Comparison of ENCODE assay signal across 8 cellular contexts in the genomic region with DNA sequence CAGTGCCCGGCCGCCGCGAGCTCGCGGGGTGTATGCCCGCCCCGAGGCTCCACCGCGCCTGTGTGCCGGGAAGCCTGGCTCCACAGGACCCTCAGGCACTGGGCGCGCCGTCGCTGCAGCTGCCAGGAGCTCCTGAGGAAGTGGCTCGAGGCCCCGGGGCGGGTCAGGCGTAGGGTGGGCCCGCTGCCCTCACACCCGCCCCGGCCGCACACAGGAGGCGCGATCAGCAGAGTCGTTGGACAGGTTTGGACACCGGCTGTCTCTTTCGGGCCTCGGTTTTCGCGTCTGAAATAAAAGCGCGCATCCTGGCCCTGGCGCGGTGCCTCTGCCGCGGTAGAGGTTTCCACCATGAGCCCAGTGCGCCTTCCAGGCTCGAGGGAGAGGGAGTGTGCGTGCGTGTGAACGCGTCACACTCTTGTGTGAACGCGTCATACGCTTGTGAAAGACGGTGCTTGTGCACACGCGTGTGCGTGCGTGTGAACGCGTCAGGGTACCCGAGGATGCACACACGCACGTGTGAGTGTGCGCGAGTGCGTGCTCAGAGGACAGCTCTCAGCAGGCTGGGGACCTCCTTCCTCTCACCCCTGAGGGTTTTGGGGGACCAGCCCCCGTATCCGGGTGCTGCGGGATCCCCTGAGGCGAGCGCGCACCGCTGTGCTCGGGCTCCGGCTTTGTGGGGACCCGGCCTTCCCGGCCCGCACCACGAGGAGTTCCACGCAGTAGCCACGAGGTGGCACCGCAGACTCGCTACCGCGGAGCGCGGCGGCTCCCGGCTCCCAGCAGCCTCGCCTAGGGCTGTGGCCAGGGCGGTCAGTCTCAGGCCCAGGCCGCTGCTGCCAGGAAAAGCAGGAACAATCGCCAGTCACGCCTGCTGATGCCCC.
A peak's percentile ranks its signal among the peaks of the same experiment; 100 is the strongest.
DNase-seq lines count a peak whose midpoint lies in the region; ATAC-seq and TF ChIP-seq lines count a peak whose summit lies in the region.

No MANE protein-coding gene starts in this region.

- peaks cover 37% of the 10 kb centered on the region for H3K27me3 Mint-ChIP-seq in activated CD4-positive, alpha-beta T cell treated with anti-CD3 and anti-CD28 coated beads, Interleukin-2, amount 10 ng/mL, durations not matched to agents 7 days and 5 days
- peaks cover 50 to 57% of the 10 kb centered on the region in 2 donors for H3K27me3 Mint-ChIP-seq in effector memory CD8-positive, alpha-beta T cell

- no peak overlapping the region for H3K4me3 Mint-ChIP-seq in activated CD4-positive, alpha-beta T cell treated with anti-CD3 and anti-CD28 coated beads, Interleukin-2, amount 10 ng/mL, durations not matched to agents 7 days and 5 days
- peak overlapping the region in 1 of 2 donors; percentile 54 for H3K4me3 Mint-ChIP-seq in effector memory CD8-positive, alpha-beta T cell

- no peak overlapping the region for H3K27ac ChIP-seq in lung (ENCODE audit: low read depth in 1 of 2, low read length in 1 of 2)

- H3K27me3 ChIP-seq in lung (ENCODE audit: control insufficient read depth, insufficient read depth): no peaks in the 10 kb centered on the region

- H3K9me3 Mint-ChIP-seq in activated CD4-positive, alpha-beta T cell treated with anti-CD3 and anti-CD28 coated beads, Interleukin-2, amount 10 ng/mL, durations not matched to agents 7 days and 5 days: no peaks in the 10 kb centered on the region
- no peaks in the 10 kb centered on the region for H3K9me3 Mint-ChIP-seq in effector memory CD8-positive, alpha-beta T cell

- no peak overlapping the region for H3K27ac Mint-ChIP-seq in activated CD4-positive, alpha-beta T cell treated with anti-CD3 and anti-CD28 coated beads, Interleukin-2, amount 10 ng/mL, durations not matched to agents 7 days and 5 days
- H3K27ac Mint-ChIP-seq in effector memory CD8-positive, alpha-beta T cell: no peak overlapping the region

- no peaks in the 10 kb centered on the region for H3K36me3 ChIP-seq in lung (ENCODE audit: control insufficient read depth in 2 of 2, insufficient read depth in 2 of 2, low read length in 2 of 2)

- WGBS in lung, 2 donors: 1% methylated on average over 85 to 87 of the region's 87 CpGs

- no peak overlapping the region for H3K4me3 ChIP-seq in lung

- CTCF ChIA-PET in activated CD4-positive, alpha-beta T cell treated with anti-CD3 and anti-CD28 coated beads, Interleukin-2, amount 10 ng/mL, durations not matched to agents 7 days and 5 days (lab: Charles Lee): interaction anchor here (0.9 kb wide), 1 partner anchor 223 kb away, joined by 3 read pairs; no protein-coding TSS in a partner anchor

- H3K36me3 Mint-ChIP-seq in activated CD4-positive, alpha-beta T cell treated with anti-CD3 and anti-CD28 coated beads, Interleukin-2, amount 10 ng/mL, durations not matched to agents 7 days and 5 days (ENCODE audit: low read depth): no peaks in the 10 kb centered on the region
- no peaks in the 10 kb centered on the region for H3K36me3 Mint-ChIP-seq in effector memory CD8-positive, alpha-beta T cell (ENCODE audit: insufficient read depth)

- H3K4me1 ChIP-seq in lung (ENCODE audit: control insufficient read depth in 2 of 2, insufficient read depth in 2 of 2, low read length in 2 of 2): peaks cover 0 to 8% of the 10 kb centered on the region in 2 donors

- ATAC-seq in effector memory CD8-positive, alpha-beta T cell (replicated peaks): peak; percentile 42
- ATAC-seq in lung (ENCODE audit: insufficient read depth, low FRiP score): peak; percentile 100
- no peak for ATAC-seq in HG02970 (IDR thresholded peaks at IDR 0.05; ENCODE audit: low FRiP score, unreplicated experiment)

- peaks cover 0 to 4% of the 10 kb centered on the region in 2 donors for H3K9me3 ChIP-seq in lung (ENCODE audit: control insufficient read depth in 2 of 2, insufficient read depth in 1 of 2, low read length in 1 of 2)

- TF ChIP-seq CTCF in GM20000 (IDR thresholded peaks at IDR 0.05; ENCODE audit: extremely low read depth, missing control alignments) (no peak), lung (IDR thresholded peaks at IDR 0.05; ENCODE audit: control extremely low read depth, extremely low read depth) (peak; percentile 85)

- POLR2A ChIA-PET in activated CD4-positive, alpha-beta T cell treated with anti-CD3 and anti-CD28 coated beads, Interleukin-2, amount 10 ng/mL, durations not matched to agents 7 days and 5 days (lab: Charles Lee): no interaction called here

- peak; percentile 15 for DNase-seq in COR-L47 (lab: John Stamatoyannopoulos, UW)
- DNase-seq in GM20000 (ENCODE audit: low spot score): peak; percentile 65
- DNase-seq in NCI-H1092 treated with DMSO at 0.1 percent for 48 hours (lab: John Stamatoyannopoulos, UW): peak; percentile 4
- DNase-seq in activated CD4-positive, alpha-beta T cell treated with anti-CD3 and anti-CD28 coated beads, Interleukin-2, amount 10 ng/mL, durations not matched to agents 7 days and 5 days: peak; percentile 45
- peak in 2 of 3 experiments; percentile 12 to 23 for DNase-seq in effector memory CD8-positive, alpha-beta T cell
- DNase-seq in lung (ENCODE audit: low spot score): peak; percentile 79
- peak; percentile 2 for DNase-seq in stimulated activated CD8-positive, alpha-beta memory T cell treated with anti-CD3 and anti-CD28 coated beads, Interleukin-15, amount 100 ng/mL, for 1 hour (ENCODE audit: low read depth)

- peaks cover 3% of the 10 kb centered on the region for H3K4me1 Mint-ChIP-seq in activated CD4-positive, alpha-beta T cell treated with anti-CD3 and anti-CD28 coated beads, Interleukin-2, amount 10 ng/mL, durations not matched to agents 7 days and 5 days
- peaks cover 0 to 2% of the 10 kb centered on the region in 2 donors for H3K4me1 Mint-ChIP-seq in effector memory CD8-positive, alpha-beta T cell (ENCODE audit: low read depth in 2 of 2)

Comparison
In these comparisons a context has a peak if more than half of its experiments do, and no peak if none do; other contexts are left out.
1. DNase-seq: peak in every context shown above with its lines; median percentile 79 in lung; 65 in GM20000; 45 in activated CD4-positive, alpha-beta T cell treated with anti-CD3 and anti-CD28 coated beads, Interleukin-2, amount 10 ng/mL, durations not matched to agents 7 days and 5 days; 18 in effector memory CD8-positive, alpha-beta T cell; 15 in COR-L47; 4 in NCI-H1092 treated with DMSO at 0.1 percent for 48 hours; 2 in stimulated activated CD8-positive, alpha-beta memory T cell treated with anti-CD3 and anti-CD28 coated beads, Interleukin-15, amount 100 ng/mL, for 1 hour.